In genomic region chr2:74423226-74424095, GRCh38 we compare ENCODE assay signal across 1 cellular context.
TF ChIP-seq lines count a peak whose summit lies in the region.

No MANE protein-coding gene starts in this region.

TF ChIP-seq in HepG2, 621 proteins besides CTCF, POLR2A, EP300 and RAD21 (continues in another document):
- no peak for TF ChIP-seq ISL2 (CRISPR knock-in tag; IDR thresholded peaks at IDR 0.05)
- peak; percentile 21; the same call in 1 of the 2 replicates for TF ChIP-seq MBD4 (IDR thresholded peaks at IDR 0.05; ENCODE audit: borderline replicate concordance, low read length)
- TF ChIP-seq YEATS2 (CRISPR knock-in tag; IDR thresholded peaks at IDR 0.05; ENCODE audit: borderline replicate concordance) = no peak
- TF ChIP-seq ZNF501 (CRISPR knock-in tag; IDR thresholded peaks at IDR 0.05) = no peak
- TF ChIP-seq RBFOX2 (IDR thresholded peaks at IDR 0.05; ENCODE audit: low read depth, low read length) = no peak
- TF ChIP-seq SP4 (CRISPR knock-in tag; IDR thresholded peaks at IDR 0.05) = no peak
- no peak for TF ChIP-seq NPAS2 (CRISPR knock-in tag; IDR thresholded peaks at IDR 0.05; ENCODE audit: borderline replicate concordance)
- TF ChIP-seq, protein P1, sequence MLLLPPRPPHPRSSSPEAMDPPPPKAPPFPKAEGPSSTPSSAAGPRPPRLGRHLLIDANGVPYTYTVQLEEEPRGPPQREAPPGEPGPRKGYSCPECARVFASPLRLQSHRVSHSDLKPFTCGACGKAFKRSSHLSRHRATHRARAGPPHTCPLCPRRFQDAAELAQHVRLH (CRISPR knock-in tag; IDR thresholded peaks at IDR 0.05; ENCODE audit: borderline replicate concordance, low read depth) = no peak
- TF ChIP-seq TSC22D2 (CRISPR knock-in tag; IDR thresholded peaks at IDR 0.05; ENCODE audit: borderline replicate concordance) = no peak
- no peak for TF ChIP-seq RXRA (CRISPR knock-in tag; IDR thresholded peaks at IDR 0.05)
- TF ChIP-seq RFXANK (CRISPR knock-in tag; IDR thresholded peaks at IDR 0.05) = no peak
- TF ChIP-seq ZNF460 (CRISPR knock-in tag; IDR thresholded peaks at IDR 0.05; ENCODE audit: borderline replicate concordance) = no peak
- no peak for TF ChIP-seq ZNF747 (CRISPR knock-in tag; IDR thresholded peaks at IDR 0.05; ENCODE audit: borderline replicate concordance)
- no peak for TF ChIP-seq ZNF274 (CRISPR knock-in tag; IDR thresholded peaks at IDR 0.05)
- peak; percentile 25; the same call in 1 of the 2 replicates for TF ChIP-seq ARID2 (CRISPR knock-in tag; IDR thresholded peaks at IDR 0.05; ENCODE audit: borderline replicate concordance)
- no peak for TF ChIP-seq HDAC2 (CRISPR knock-in tag; IDR thresholded peaks at IDR 0.05)
- TF ChIP-seq TOPORS (CRISPR knock-in tag; IDR thresholded peaks at IDR 0.05) = 0 out of 2 replicates have a peak, but pooled peaks have one; percentile 2
- peak; percentile 62; the same call in 1 of the 2 replicates for TF ChIP-seq ZNF326 (CRISPR knock-in tag; IDR thresholded peaks at IDR 0.05; ENCODE audit: borderline replicate concordance)
- no peak for TF ChIP-seq ZBTB1 (CRISPR knock-in tag; IDR thresholded peaks at IDR 0.05; ENCODE audit: borderline replicate concordance)
- no peak for TF ChIP-seq U2AF1 (optimal IDR thresholded peaks at IDR 0.05; ENCODE audit: low read depth, low read length)
- TF ChIP-seq CSRNP2 (CRISPR knock-in tag; conservative IDR thresholded peaks at IDR 0.05; ENCODE audit: low read depth) = no peak
- TF ChIP-seq HNRNPH1 (optimal IDR thresholded peaks at IDR 0.05; ENCODE audit: low read depth, low read length) = no peak
- peak; percentile 28; the same call in 1 of the 2 replicates for TF ChIP-seq REPIN1 (CRISPR knock-in tag; IDR thresholded peaks at IDR 0.05; ENCODE audit: borderline replicate concordance, low read depth)
- TF ChIP-seq ATF7 (IDR thresholded peaks at IDR 0.05) = no peak
- TF ChIP-seq ATF7 (CRISPR knock-in tag; IDR thresholded peaks at IDR 0.05) = no peak
- TF ChIP-seq ZBTB3 (CRISPR knock-in tag; IDR thresholded peaks at IDR 0.05; ENCODE audit: borderline replicate concordance, low read depth) = no peak
- no peak for TF ChIP-seq SMC3 (IDR thresholded peaks at IDR 0.05; ENCODE audit: low read length)
- no peak for TF ChIP-seq HOXA9 (CRISPR knock-in tag; IDR thresholded peaks at IDR 0.05; ENCODE audit: borderline replicate concordance)
- no peak for TF ChIP-seq ELF1 (CRISPR knock-in tag; IDR thresholded peaks at IDR 0.05)
- TF ChIP-seq STAG1 (CRISPR knock-in tag; IDR thresholded peaks at IDR 0.05) = no peak
- TF ChIP-seq, protein P2, sequence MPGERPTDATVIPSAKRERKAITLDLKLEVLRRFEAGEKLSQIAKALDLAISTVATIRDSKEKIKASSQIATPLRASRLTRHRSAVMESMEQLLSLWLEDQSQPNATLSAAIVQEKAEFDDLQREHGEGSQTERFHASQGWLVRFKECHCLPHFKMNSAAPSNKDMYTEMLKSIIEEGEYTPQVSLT (CRISPR knock-in tag; IDR thresholded peaks at IDR 0.05; ENCODE audit: borderline replicate concordance, low read depth) = no peak
- no peak for TF ChIP-seq SCMH1 (CRISPR knock-in tag; IDR thresholded peaks at IDR 0.05; ENCODE audit: borderline replicate concordance)
- TF ChIP-seq ZNF724P (CRISPR knock-in tag; IDR thresholded peaks at IDR 0.05; ENCODE audit: borderline replicate concordance) = peak; percentile 65; the same call in 1 of the 2 replicates
- no peak for TF ChIP-seq SP140L (CRISPR knock-in tag; IDR thresholded peaks at IDR 0.05; ENCODE audit: borderline replicate concordance)
- no peak for TF ChIP-seq IKZF5 (CRISPR knock-in tag; IDR thresholded peaks at IDR 0.05)
- TF ChIP-seq ZNF713 (CRISPR knock-in tag; IDR thresholded peaks at IDR 0.05) = no peak
- TF ChIP-seq MIER3 (CRISPR knock-in tag; IDR thresholded peaks at IDR 0.05; ENCODE audit: borderline replicate concordance) = no peak
- no peak for TF ChIP-seq ZNF296 (CRISPR knock-in tag; conservative IDR thresholded peaks at IDR 0.05)
- TF ChIP-seq ZNF367 (CRISPR knock-in tag; IDR thresholded peaks at IDR 0.05; ENCODE audit: borderline replicate concordance) = no peak
- no peak for TF ChIP-seq MYC (CRISPR knock-in tag; IDR thresholded peaks at IDR 0.05; ENCODE audit: borderline replicate concordance)
- no peak for TF ChIP-seq NBN (conservative IDR thresholded peaks at IDR 0.05)
- TF ChIP-seq DZIP1 (CRISPR knock-in tag; IDR thresholded peaks at IDR 0.05) = no peak
- TF ChIP-seq ZNF292 (CRISPR knock-in tag; IDR thresholded peaks at IDR 0.05; ENCODE audit: borderline replicate concordance, low read depth) = no peak
- no peak for TF ChIP-seq ZNF354B (CRISPR knock-in tag; IDR thresholded peaks at IDR 0.05)
- TF ChIP-seq, protein P3, sequence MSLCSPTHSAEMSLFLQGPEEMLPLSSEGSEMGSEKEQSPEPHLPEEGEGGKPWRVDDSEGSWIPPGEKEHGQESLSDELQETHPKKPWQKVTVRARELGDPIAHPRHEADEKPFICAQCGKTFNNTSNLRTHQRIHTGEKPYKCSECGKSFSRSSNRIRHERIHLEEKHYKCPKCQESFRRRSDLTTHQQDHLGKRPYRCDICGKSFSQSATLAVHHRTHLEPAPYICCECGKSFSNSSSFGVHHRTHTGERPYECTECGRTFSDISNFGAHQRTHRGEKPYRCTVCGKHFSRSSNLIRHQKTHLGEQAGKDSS (CRISPR knock-in tag; IDR thresholded peaks at IDR 0.05; ENCODE audit: borderline replicate concordance, low read depth) = no peak
- TF ChIP-seq ZSCAN21 (CRISPR knock-in tag; IDR thresholded peaks at IDR 0.05; ENCODE audit: borderline replicate concordance) = no peak
- TF ChIP-seq ZNF687 (CRISPR knock-in tag; IDR thresholded peaks at IDR 0.05) = no peak
- TF ChIP-seq ZNF329 (CRISPR knock-in tag; IDR thresholded peaks at IDR 0.05; ENCODE audit: low read depth) = no peak
- TF ChIP-seq, protein P4, sequence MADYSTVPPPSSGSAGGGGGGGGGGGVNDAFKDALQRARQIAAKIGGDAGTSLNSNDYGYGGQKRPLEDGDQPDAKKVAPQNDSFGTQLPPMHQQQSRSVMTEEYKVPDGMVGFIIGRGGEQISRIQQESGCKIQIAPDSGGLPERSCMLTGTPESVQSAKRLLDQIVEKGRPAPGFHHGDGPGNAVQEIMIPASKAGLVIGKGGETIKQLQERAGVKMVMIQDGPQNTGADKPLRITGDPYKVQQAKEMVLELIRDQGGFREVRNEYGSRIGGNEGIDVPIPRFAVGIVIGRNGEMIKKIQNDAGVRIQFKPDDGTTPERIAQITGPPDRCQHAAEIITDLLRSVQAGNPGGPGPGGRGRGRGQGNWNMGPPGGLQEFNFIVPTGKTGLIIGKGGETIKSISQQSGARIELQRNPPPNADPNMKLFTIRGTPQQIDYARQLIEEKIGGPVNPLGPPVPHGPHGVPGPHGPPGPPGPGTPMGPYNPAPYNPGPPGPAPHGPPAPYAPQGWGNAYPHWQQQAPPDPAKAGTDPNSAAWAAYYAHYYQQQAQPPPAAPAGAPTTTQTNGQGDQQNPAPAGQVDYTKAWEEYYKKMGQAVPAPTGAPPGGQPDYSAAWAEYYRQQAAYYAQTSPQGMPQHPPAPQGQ (CRISPR knock-in tag; IDR thresholded peaks at IDR 0.05; ENCODE audit: borderline replicate concordance) = no peak
- 0 out of 2 replicates have a peak, but pooled peaks have one; percentile 28 for TF ChIP-seq ZNF563 (CRISPR knock-in tag; IDR thresholded peaks at IDR 0.05)
- no peak for TF ChIP-seq SIN3B (IDR thresholded peaks at IDR 0.05; ENCODE audit: low read length)
- TF ChIP-seq HNRNPK (IDR thresholded peaks at IDR 0.05; ENCODE audit: low read depth, low read length, poor library complexity, severe bottlenecking) = no peak
- TF ChIP-seq TBL1XR1 (IDR thresholded peaks at IDR 0.05; ENCODE audit: borderline replicate concordance, low read length, partially characterized antibody) = no peak
- no peak for TF ChIP-seq SAFB2 (CRISPR knock-in tag; IDR thresholded peaks at IDR 0.05; ENCODE audit: borderline replicate concordance, low read depth)
- no peak for TF ChIP-seq ZNF251 (CRISPR knock-in tag; IDR thresholded peaks at IDR 0.05)
- no peak for TF ChIP-seq MZF1 (CRISPR knock-in tag; IDR thresholded peaks at IDR 0.05; ENCODE audit: borderline replicate concordance)
- no peak for TF ChIP-seq CC2D1A (CRISPR knock-in tag; IDR thresholded peaks at IDR 0.05)
- TF ChIP-seq ZNF878 (CRISPR knock-in tag; IDR thresholded peaks at IDR 0.05) = no peak
- TF ChIP-seq ARNT2 (CRISPR knock-in tag; IDR thresholded peaks at IDR 0.05; ENCODE audit: low read depth) = no peak; the same call in 1 of the 2 replicates
- 0 out of 2 replicates have a peak, but pooled peaks have one; percentile 9 for TF ChIP-seq ZBTB34 (CRISPR knock-in tag; IDR thresholded peaks at IDR 0.05)
- TF ChIP-seq RBM22 (optimal IDR thresholded peaks at IDR 0.05; ENCODE audit: low read length) = peak; percentile 32
- no peak for TF ChIP-seq RCOR2 (CRISPR knock-in tag; IDR thresholded peaks at IDR 0.05)
- no peak for TF ChIP-seq HES4 (CRISPR knock-in tag; IDR thresholded peaks at IDR 0.05; ENCODE audit: borderline replicate concordance)
- TF ChIP-seq SETDB1 (CRISPR knock-in tag; IDR thresholded peaks at IDR 0.05; ENCODE audit: borderline replicate concordance) = no peak
- TF ChIP-seq SSRP1 (CRISPR knock-in tag; IDR thresholded peaks at IDR 0.05) = no peak; the same call in 1 of the 2 replicates
